25 cellular contexts compared by ENCODE assay signal in genomic region chr3:146200461-146201220, GRCh38. TPM values are rescaled to one million over a fixed set of nuclear protein-coding genes. Genes with fewer than 3 reads are reported as not detected.
"Had no signal": no experiment of that assay in that cellular context is flagged by ENCODE, and none has a peak within 500 bp of the region (broad histone marks: within the 10 kb centered on the region; RNA-seq: fewer than 3 reads in every experiment).

No MANE protein-coding gene starts in this region.

- H3K4me2 ChIP-seq: neural progenitor cell had no signal

- H3K27me3 ChIP-seq: esophagus muscularis mucosa, left lung, neural progenitor cell, ovary, suprapubic skin, thyroid gland had no signal

- H3K9ac ChIP-seq: neural progenitor cell had no signal

- FAIRE-seq: endometrium, urothelium cell line had no signal

- H3K27ac ChIP-seq: esophagus muscularis mucosa, left lung, lower lobe of right lung, neural progenitor cell, ovary, suprapubic skin, thyroid gland had no signal

- H3K9me3 Mint-ChIP-seq: memory B cell; mesothelial cell of epicardium; natural killer cell treated with Interleukin-12 subunit alpha and Interleukin-12 subunit beta and Interleukin-15 and Interleukin-18, amount 100 ng/mL, for 72 hours; neural progenitor cell; stimulated activated effector memory CD8-positive, alpha-beta T cell treated with anti-CD3 and anti-CD28 coated beads, Interleukin-12 subunit alpha, Interleukin-12 subunit beta, amount 100 ng/mL, for 72 hours; type B pancreatic cell had no signal

- H3K27me3 Mint-ChIP-seq: natural killer cell treated with Interleukin-12 subunit alpha and Interleukin-12 subunit beta and Interleukin-15 and Interleukin-18, amount 100 ng/mL, for 72 hours; progenitor cell of endocrine pancreas; type B pancreatic cell had no signal

- ATAC-seq: left lung; lower lobe of right lung; natural killer cell treated with Interleukin-12 subunit alpha and Interleukin-12 subunit beta and Interleukin-15 and Interleukin-18, amount 100 ng/mL, for 72 hours; right cardiac atrium; stimulated activated effector memory CD8-positive, alpha-beta T cell treated with anti-CD3 and anti-CD28 coated beads, Interleukin-12 subunit alpha, Interleukin-12 subunit beta, amount 100 ng/mL, for 72 hours; stimulated activated naive CD8-positive, alpha-beta T cell treated with anti-CD3 and anti-CD28 coated beads, Interleukin-15, Interleukin-2, amounts not matched to agents 100 U/mL and 50 U/mL, for 24 hours had no signal

- H3K27ac Mint-ChIP-seq: memory B cell; mesothelial cell of epicardium; natural killer cell treated with Interleukin-12 subunit alpha and Interleukin-12 subunit beta and Interleukin-15 and Interleukin-18, amount 100 ng/mL, for 72 hours; neural progenitor cell; progenitor cell of endocrine pancreas; stimulated activated effector memory CD8-positive, alpha-beta T cell treated with anti-CD3 and anti-CD28 coated beads, Interleukin-12 subunit alpha, Interleukin-12 subunit beta, amount 100 ng/mL, for 72 hours; type B pancreatic cell had no signal

- H3K36me3 ChIP-seq: left lung, neural progenitor cell, ovary had no signal

- H3K9me3 ChIP-seq: esophagus muscularis mucosa, left lung, lower lobe of right lung, ovary, suprapubic skin, thyroid gland had no signal

- H3K36me3 Mint-ChIP-seq: memory B cell; mesothelial cell of epicardium; natural killer cell treated with Interleukin-12 subunit alpha and Interleukin-12 subunit beta and Interleukin-15 and Interleukin-18, amount 100 ng/mL, for 72 hours; neural progenitor cell; stimulated activated effector memory CD8-positive, alpha-beta T cell treated with anti-CD3 and anti-CD28 coated beads, Interleukin-12 subunit alpha, Interleukin-12 subunit beta, amount 100 ng/mL, for 72 hours; type B pancreatic cell had no signal

- H3K4me1 ChIP-seq: left lung, suprapubic skin had no signal

- H3K4me3 Mint-ChIP-seq: memory B cell; mesothelial cell of epicardium; natural killer cell treated with Interleukin-12 subunit alpha and Interleukin-12 subunit beta and Interleukin-15 and Interleukin-18, amount 100 ng/mL, for 72 hours; neural progenitor cell; stimulated activated effector memory CD8-positive, alpha-beta T cell treated with anti-CD3 and anti-CD28 coated beads, Interleukin-12 subunit alpha, Interleukin-12 subunit beta, amount 100 ng/mL, for 72 hours; type B pancreatic cell had no signal

- H2AFZ ChIP-seq: neural progenitor cell had no signal

- H3K4me1 Mint-ChIP-seq: memory B cell; neural progenitor cell; stimulated activated effector memory CD8-positive, alpha-beta T cell treated with anti-CD3 and anti-CD28 coated beads, Interleukin-12 subunit alpha, Interleukin-12 subunit beta, amount 100 ng/mL, for 72 hours had no signal

- DNase-seq: effector memory CD4-positive, alpha-beta T cell; foreskin melanocyte; head of caudate nucleus; hippocampal formation; islet precursor cell; left lung; lower lobe of right lung; nucleus accumbens; ovary; right cardiac atrium; stimulated activated CD4-positive, alpha-beta T cell treated with anti-CD3 and anti-CD28 coated beads, Interleukin-4, amount 100 ng/mL, for 1 hour; stimulated activated CD8-positive, alpha-beta memory T cell treated with anti-CD3 and anti-CD28 coated beads, Interleukin-4, amount 100 ng/mL, for 48 hours; stimulated activated naive CD8-positive, alpha-beta T cell treated with anti-CD3 and anti-CD28 coated beads, Interleukin-15, Interleukin-2, amounts not matched to agents 100 U/mL and 50 U/mL, for 24 hours; thyroid gland had no signal

- H3K4me3 ChIP-seq: esophagus muscularis mucosa, left lung, lower lobe of right lung, neural progenitor cell, ovary, suprapubic skin, thyroid gland had no signal

RNA-seq across cellular contexts. Expression of gene PLSCR4, which starts 50.3 kb away (rescaled TPM):
- total RNA-seq: natural killer cell treated with Interleukin-12 subunit alpha and Interleukin-12 subunit beta and Interleukin-15 and Interleukin-18, amount 100 ng/mL, for 72 hours had no signal
